In the genomic region with DNA sequence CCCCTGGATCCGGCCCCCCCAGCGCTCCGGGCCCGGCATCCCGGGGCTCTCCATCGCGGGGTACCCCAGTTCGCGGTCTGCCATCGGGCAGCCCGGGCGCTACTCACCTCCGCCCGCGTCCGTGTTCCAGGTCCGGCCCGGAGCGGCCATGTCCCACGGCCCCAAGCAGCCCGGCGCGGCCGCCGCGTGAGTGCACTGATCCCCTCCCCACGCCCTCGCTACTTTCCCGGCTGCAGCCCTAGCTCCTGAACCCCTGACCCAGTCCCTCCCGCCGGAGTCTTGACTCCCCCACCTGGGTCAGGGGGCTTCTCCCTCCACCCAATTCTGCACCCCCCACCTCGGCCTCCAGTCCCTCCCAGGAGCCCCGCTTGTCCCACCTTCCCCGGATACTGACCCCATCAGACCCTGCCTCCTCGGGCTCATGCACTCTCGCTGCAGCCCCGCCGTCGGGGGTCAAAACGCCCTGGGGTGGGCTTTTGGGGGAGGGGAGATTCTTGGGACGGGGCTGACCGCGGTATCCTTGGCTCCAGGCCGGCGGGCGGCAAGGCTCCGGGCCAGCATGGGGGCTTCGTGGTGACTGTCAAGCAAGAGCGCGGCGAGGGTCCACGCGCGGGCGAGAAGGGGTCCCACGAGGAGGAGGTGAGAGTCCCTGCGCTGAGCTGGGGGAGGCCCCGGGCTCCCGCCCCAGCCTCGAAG, we compare ENCODE assay signal across 8 cellular contexts. TPM values are rescaled to one million over a fixed set of nuclear protein-coding genes. Genes with fewer than 3 reads are reported as not detected.
DNase-seq lines count a peak whose midpoint lies in the region; ATAC-seq and TF ChIP-seq lines count a peak whose summit lies in the region.

No MANE protein-coding gene starts in this region.

- H3K4me3 Mint-ChIP-seq in naive B cell = peak overlapping the region; percentile 66 to 92 (median 80)

- TF ChIP-seq CTCF in BE2C (IDR thresholded peaks at IDR 0.05; ENCODE audit: low read depth, low read length) (no peak), OCI-LY1 (IDR thresholded peaks at IDR 0.05; ENCODE audit: low read length) (no peak)

- 1% methylated on average over 60 of the region's 60 CpGs for WGBS in ectodermal cell, 2 experiments

- H3K27ac ChIP-seq in OCI-LY1 (ENCODE audit: low read depth, low read length, poor library complexity, severe bottlenecking) (peak overlapping the region; percentile 68), ectodermal cell (ENCODE audit: insufficient read depth, low read depth, low read length, poor library complexity, severe bottlenecking) (no peak overlapping the region)

- peak overlapping the region in 3 of 6 donors; percentile 64 to 75 (median 71) for H3K27ac Mint-ChIP-seq in naive B cell

- H3K36me3 ChIP-seq in BE2C = peaks cover 7% of the 10 kb centered on the region; the same call in 1 of the 2 replicates
- peaks cover 18% of the 10 kb centered on the region for H3K36me3 ChIP-seq in OCI-LY1 (ENCODE audit: insufficient read depth, low read length)
- no peaks in the 10 kb centered on the region for H3K36me3 ChIP-seq in ectodermal cell (ENCODE audit: control insufficient read depth, insufficient read depth, low read length)

- H3K9me2 ChIP-seq in OCI-LY1 (ENCODE audit: low read depth, low read length) = no peaks in the 10 kb centered on the region

- H3K27me3 ChIP-seq in BE2C = no peaks in the 10 kb centered on the region
- peaks cover 6% of the 10 kb centered on the region; the same call in 1 of the 2 replicates for H3K27me3 ChIP-seq in OCI-LY1 (ENCODE audit: insufficient read depth, low read length)
- peaks cover 29% of the 10 kb centered on the region for H3K27me3 ChIP-seq in ectodermal cell (ENCODE audit: control insufficient read depth, insufficient read depth, low read length, poor library complexity, severe bottlenecking)

- no peaks in the 10 kb centered on the region for H3K79me2 ChIP-seq in OCI-LY1 (ENCODE audit: insufficient read depth, low read length)

- peak overlapping the region; percentile 82 for H3K9ac ChIP-seq in OCI-LY1 (ENCODE audit: low read length)

- peaks cover 9% of the 10 kb centered on the region for H3K4me1 ChIP-seq in BE2C
- H3K4me1 ChIP-seq in OCI-LY1 (ENCODE audit: insufficient read depth, low read length, severe bottlenecking) = peaks cover 21% of the 10 kb centered on the region
- peaks cover 9% of the 10 kb centered on the region for H3K4me1 ChIP-seq in ectodermal cell (ENCODE audit: control insufficient read depth, insufficient read depth, low read length)

- no peak overlapping the region for H2AFZ ChIP-seq in OCI-LY1 (ENCODE audit: low read length)

- ATAC-seq in GM21447 (IDR thresholded peaks at IDR 0.05; ENCODE audit: unreplicated experiment) (peak; percentile 11), naive B cell (ENCODE audit: low read depth in 2 of 2) (no peak)

- DNase-seq in BE2C (peak; percentile 46), naive B cell (no peak), NCI-H187 treated with DMSO at 0.1 percent for 48 hours (lab: John Stamatoyannopoulos, UW) (no peak), dermis blood vessel endothelial cell (no peak)
- DNase-seq in stimulated activated naive CD4-positive, alpha-beta T cell treated with Interleukin-2 at 50 U/mL for 16 hours (lab: John Stamatoyannopoulos, UW) = no peak

- 0 out of 2 replicates have a peak, but pooled peaks cover 3% of the 10 kb centered on the region for H3F3A ChIP-seq in OCI-LY1 (ENCODE audit: insufficient read depth, low read length)

- peaks cover 20 to 24% (median 21%) of the 10 kb centered on the region in 3 donors for H3K4me1 Mint-ChIP-seq in naive B cell

- H3K27me3 Mint-ChIP-seq in naive B cell = no peaks in the 10 kb centered on the region

- H3K9me3 Mint-ChIP-seq in naive B cell = no peaks in the 10 kb centered on the region

- H3K9me3 ChIP-seq in BE2C (no peaks in the 10 kb centered on the region), OCI-LY1 (ENCODE audit: low read length) (no peaks in the 10 kb centered on the region), ectodermal cell (ENCODE audit: control insufficient read depth, low read length) (no peaks in the 10 kb centered on the region)

- no peaks in the 10 kb centered on the region for H4K20me1 ChIP-seq in OCI-LY1 (ENCODE audit: insufficient read depth, low read length)

- peak overlapping the region; percentile 79 for H3K4me3 ChIP-seq in BE2C (ENCODE audit: low read depth, low read length)
- peak overlapping the region; percentile 88 for H3K4me3 ChIP-seq in OCI-LY1 (ENCODE audit: low read depth, low read length, poor library complexity, severe bottlenecking)
- H3K4me3 ChIP-seq in ectodermal cell (ENCODE audit: insufficient read depth, low read depth, low read length) = peak overlapping the region; percentile 74

- H3K36me3 Mint-ChIP-seq in naive B cell = peaks cover 0 to 7% of the 10 kb centered on the region in 2 donors

- peak overlapping the region; percentile 75 for H3K4me2 ChIP-seq in OCI-LY1 (ENCODE audit: low read length)

RNA-seq across cellular contexts. Expression of gene HMG20B, which starts 0.6 kb away (rescaled TPM):
- polyA plus RNA-seq in BE2C (2012; ENCODE audit: insufficient read depth, insufficient read length, low read depth) = 136 TPM
- polyA plus RNA-seq in ectodermal cell (2013, experiment 1 of 4) = 80.1 TPM
- 72.3 TPM for polyA plus RNA-seq in ectodermal cell (2013, experiment 2 of 4)
- 87.0 TPM for polyA plus RNA-seq in ectodermal cell (2013, experiment 3 of 4)
- 91.8 TPM for polyA plus RNA-seq in ectodermal cell (2013, experiment 4 of 4)
- 10 to 100 TPM; 36.4 to 46.9 (median 44.3) TPM for polyA plus RNA-seq in naive B cell (ENCODE audit: low read depth in 6 of 6)
- total RNA-seq in dermis blood vessel endothelial cell = 75.0 and 94.7 TPM in 2 replicates

RNA-seq across cellular contexts. Expression of gene GIPC3, which starts 12.0 kb away (rescaled TPM):
- not detected for polyA plus RNA-seq in BE2C (2012; ENCODE audit: insufficient read depth, insufficient read length, low read depth)
- polyA plus RNA-seq in ectodermal cell (2013, experiment 1 of 4) = 0.30 TPM
- polyA plus RNA-seq in ectodermal cell (2013, experiment 2 of 4) = 0.25 TPM
- 0.32 TPM for polyA plus RNA-seq in ectodermal cell (2013, experiment 3 of 4)
- 0.32 TPM for polyA plus RNA-seq in ectodermal cell (2013, experiment 4 of 4)
- polyA plus RNA-seq in naive B cell (ENCODE audit: low read depth in 6 of 6) = 1 to 10 TPM in 1 of 6 donors, under 1 TPM in 4, not detected in 1; 0.06 to 1.0 (median 0.21) TPM
- 1.1 and 1.2 TPM in 2 replicates for total RNA-seq in dermis blood vessel endothelial cell

RNA-seq across cellular contexts. Expression of gene MFSD12, which starts 15.9 kb away (rescaled TPM):
- 119 TPM for polyA plus RNA-seq in BE2C (2012; ENCODE audit: insufficient read depth, insufficient read length, low read depth)
- polyA plus RNA-seq in ectodermal cell (2013, experiment 1 of 4) = 55.7 TPM
- 53.6 TPM for polyA plus RNA-seq in ectodermal cell (2013, experiment 2 of 4)
- polyA plus RNA-seq in ectodermal cell (2013, experiment 3 of 4) = 42.2 TPM
- 43.2 TPM for polyA plus RNA-seq in ectodermal cell (2013, experiment 4 of 4)
- 10 to 100 TPM; 19.1 to 37.6 (median 26.7) TPM for polyA plus RNA-seq in naive B cell (ENCODE audit: low read depth in 6 of 6)
- 90.3 and 121 TPM in 2 replicates for total RNA-seq in dermis blood vessel endothelial cell

RNA-seq across cellular contexts. Expression of gene TBXA2R, which starts 33.4 kb away (rescaled TPM):
- not detected for polyA plus RNA-seq in BE2C (2012; ENCODE audit: insufficient read depth, insufficient read length, low read depth)
- not detected for polyA plus RNA-seq in ectodermal cell (2013, experiment 1 of 4)
- polyA plus RNA-seq in ectodermal cell (2013, experiment 2 of 4) = 0.46 TPM
- polyA plus RNA-seq in ectodermal cell (2013, experiment 3 of 4) = 0.21 TPM
- polyA plus RNA-seq in ectodermal cell (2013, experiment 4 of 4) = 0.20 TPM
- polyA plus RNA-seq in naive B cell (ENCODE audit: low read depth in 6 of 6) = 10 to 100 TPM; 15.9 to 32.5 (median 22.7) TPM
- total RNA-seq in dermis blood vessel endothelial cell = 1.3 and 1.7 TPM in 2 replicates

RNA-seq across cellular contexts. Expression of gene TEKTIP1, which starts 34.3 kb away (rescaled TPM):
- polyA plus RNA-seq in BE2C (2012; ENCODE audit: insufficient read depth, insufficient read length, low read depth) = 6.1 TPM
- polyA plus RNA-seq in ectodermal cell (2013, experiment 1 of 4) = 0.69 TPM
- 0.64 TPM for polyA plus RNA-seq in ectodermal cell (2013, experiment 2 of 4)
- polyA plus RNA-seq in ectodermal cell (2013, experiment 3 of 4) = 0.64 TPM
- polyA plus RNA-seq in ectodermal cell (2013, experiment 4 of 4) = not detected
- polyA plus RNA-seq in naive B cell (ENCODE audit: low read depth in 6 of 6) = under 1 TPM in 1 of 6 donors, not detected in 5; 0.56 TPM
- not detected in 2 replicates for total RNA-seq in dermis blood vessel endothelial cell
